ENCODE assay signal across 1 cellular context in the genomic region with DNA sequence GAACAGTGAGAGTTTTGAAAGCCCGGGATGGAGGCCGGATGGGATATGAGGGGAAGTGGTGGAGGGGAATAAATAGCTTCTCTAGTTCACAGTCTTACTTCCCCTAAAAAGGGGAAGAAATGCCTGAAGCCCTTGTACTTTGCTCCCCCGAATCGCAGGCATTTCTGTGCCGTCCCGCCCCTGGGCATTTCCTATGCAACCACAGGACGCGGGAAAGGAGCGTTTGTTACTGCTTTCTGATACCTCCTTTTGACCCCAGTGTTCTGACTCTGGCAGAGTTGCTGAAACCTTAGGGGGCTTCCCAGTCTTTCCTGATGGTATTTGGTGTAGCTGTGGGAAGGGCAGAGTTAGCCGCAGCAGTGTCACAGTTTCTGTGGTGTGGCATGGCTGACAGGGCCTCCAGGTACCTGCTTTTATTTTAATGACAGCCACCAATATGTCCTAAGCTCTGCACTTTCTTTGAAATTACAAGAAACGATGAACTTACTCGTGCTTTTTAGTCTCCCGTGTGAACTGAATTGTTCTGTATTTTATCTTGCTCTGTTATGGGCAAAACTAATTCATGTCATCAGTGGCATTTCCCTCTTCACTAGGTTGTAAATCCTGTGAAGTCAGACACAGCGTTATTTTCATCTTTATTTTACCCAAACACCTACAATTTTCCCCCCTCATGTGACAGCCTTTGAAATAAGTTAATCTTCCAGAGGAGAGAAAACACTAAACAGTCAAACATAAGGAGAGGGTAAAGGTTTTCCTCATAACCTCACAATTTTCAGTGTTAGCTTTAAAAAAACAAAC.
TF ChIP-seq lines count a peak whose summit lies in the region.

No MANE protein-coding gene starts in this region.

TF ChIP-seq in K562, 482 proteins besides CTCF, POLR2A, EP300 and RAD21 (continued from another document):
- TF ChIP-seq, protein P1, sequence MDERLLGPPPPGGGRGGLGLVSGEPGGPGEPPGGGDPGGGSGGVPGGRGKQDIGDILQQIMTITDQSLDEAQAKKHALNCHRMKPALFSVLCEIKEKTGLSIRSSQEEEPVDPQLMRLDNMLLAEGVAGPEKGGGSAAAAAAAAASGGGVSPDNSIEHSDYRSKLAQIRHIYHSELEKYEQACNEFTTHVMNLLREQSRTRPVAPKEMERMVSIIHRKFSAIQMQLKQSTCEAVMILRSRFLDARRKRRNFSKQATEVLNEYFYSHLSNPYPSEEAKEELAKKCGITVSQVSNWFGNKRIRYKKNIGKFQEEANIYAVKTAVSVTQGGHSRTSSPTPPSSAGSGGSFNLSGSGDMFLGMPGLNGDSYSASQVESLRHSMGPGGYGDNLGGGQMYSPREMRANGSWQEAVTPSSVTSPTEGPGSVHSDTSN (CRISPR knock-in tag; IDR thresholded peaks at IDR 0.05; ENCODE audit: low read depth), result no peak
- TF ChIP-seq, protein P1 (tag; conservative IDR thresholded peaks at IDR 0.05; ENCODE audit: low read depth), result peak; percentile 52; the same call in 1 of the 2 replicates
- 0 out of 2 replicates have a peak, but pooled peaks have one; percentile 0 for TF ChIP-seq SMARCA5 (IDR thresholded peaks at IDR 0.05)
- TF ChIP-seq HNRNPUL1 (IDR thresholded peaks at IDR 0.05; ENCODE audit: low read length), result 0 out of 2 replicates have a peak, but pooled peaks have one; percentile 5
- TF ChIP-seq ZNF316 (IDR thresholded peaks at IDR 0.05), result no peak
- no peak for TF ChIP-seq ZNF274 (IDR thresholded peaks at IDR 0.05; ENCODE audit: borderline replicate concordance, low read depth, low read length)
- peak; percentile 53 for TF ChIP-seq MEIS2 (IDR thresholded peaks at IDR 0.05; ENCODE audit: partially characterized antibody)
